1 cellular context compared by ENCODE assay signal in the genomic region with DNA sequence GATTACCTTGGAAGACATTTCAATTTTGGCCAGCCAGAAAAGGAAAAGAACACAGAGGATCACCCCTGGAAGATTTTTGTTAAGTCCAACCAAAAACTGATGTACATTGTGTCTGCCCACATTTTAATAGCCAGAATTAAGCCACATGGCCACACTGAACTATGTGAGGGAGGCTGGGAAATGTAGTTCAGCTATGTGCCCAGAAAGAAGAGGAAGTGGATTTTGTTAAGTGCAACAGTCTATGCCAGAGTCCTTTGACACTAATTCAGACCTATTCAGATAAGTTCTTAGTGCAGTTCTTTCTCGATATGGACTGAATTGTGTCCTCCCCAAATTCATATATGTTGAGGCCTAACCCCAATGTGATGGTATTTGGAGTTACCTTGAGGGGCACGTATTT.
A peak's percentile ranks its signal among the peaks of the same experiment; 100 is the strongest.
TF ChIP-seq lines count a peak whose summit lies in the region.

No MANE protein-coding gene starts in this region.

TF ChIP-seq in GM12878, 131 proteins besides CTCF, POLR2A, EP300 and RAD21:
- no peak for TF ChIP-seq YBX1 (IDR thresholded peaks at IDR 0.05)
- no peak for TF ChIP-seq MTA3 (IDR thresholded peaks at IDR 0.05; ENCODE audit: borderline replicate concordance, low read length)
- TF ChIP-seq HDAC2 (IDR thresholded peaks at IDR 0.05) = no peak
- TF ChIP-seq, protein P1, sequence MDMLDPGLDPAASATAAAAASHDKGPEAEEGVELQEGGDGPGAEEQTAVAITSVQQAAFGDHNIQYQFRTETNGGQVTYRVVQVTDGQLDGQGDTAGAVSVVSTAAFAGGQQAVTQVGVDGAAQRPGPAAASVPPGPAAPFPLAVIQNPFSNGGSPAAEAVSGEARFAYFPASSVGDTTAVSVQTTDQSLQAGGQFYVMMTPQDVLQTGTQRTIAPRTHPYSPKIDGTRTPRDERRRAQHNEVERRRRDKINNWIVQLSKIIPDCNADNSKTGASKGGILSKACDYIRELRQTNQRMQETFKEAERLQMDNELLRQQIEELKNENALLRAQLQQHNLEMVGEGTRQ (IDR thresholded peaks at IDR 0.05; ENCODE audit: borderline replicate concordance, low read depth, low read length) = no peak
- TF ChIP-seq, protein P2, sequence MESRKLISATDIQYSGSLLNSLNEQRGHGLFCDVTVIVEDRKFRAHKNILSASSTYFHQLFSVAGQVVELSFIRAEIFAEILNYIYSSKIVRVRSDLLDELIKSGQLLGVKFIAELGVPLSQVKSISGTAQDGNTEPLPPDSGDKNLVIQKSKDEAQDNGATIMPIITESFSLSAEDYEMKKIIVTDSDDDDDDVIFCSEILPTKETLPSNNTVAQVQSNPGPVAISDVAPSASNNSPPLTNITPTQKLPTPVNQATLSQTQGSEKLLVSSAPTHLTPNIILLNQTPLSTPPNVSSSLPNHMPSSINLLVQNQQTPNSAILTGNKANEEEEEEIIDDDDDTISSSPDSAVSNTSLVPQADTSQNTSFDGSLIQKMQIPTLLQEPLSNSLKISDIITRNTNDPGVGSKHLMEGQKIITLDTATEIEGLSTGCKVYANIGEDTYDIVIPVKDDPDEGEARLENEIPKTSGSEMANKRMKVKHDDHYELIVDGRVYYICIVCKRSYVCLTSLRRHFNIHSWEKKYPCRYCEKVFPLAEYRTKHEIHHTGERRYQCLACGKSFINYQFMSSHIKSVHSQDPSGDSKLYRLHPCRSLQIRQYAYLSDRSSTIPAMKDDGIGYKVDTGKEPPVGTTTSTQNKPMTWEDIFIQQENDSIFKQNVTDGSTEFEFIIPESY (IDR thresholded peaks at IDR 0.05) = no peak
- no peak for TF ChIP-seq MYB (IDR thresholded peaks at IDR 0.05; ENCODE audit: borderline replicate concordance, low read depth, low read length)
- TF ChIP-seq HDGF (IDR thresholded peaks at IDR 0.05) = no peak
- no peak for TF ChIP-seq SIN3A (IDR thresholded peaks at IDR 0.05; ENCODE audit: low read depth, low read length)
- TF ChIP-seq, protein P3, sequence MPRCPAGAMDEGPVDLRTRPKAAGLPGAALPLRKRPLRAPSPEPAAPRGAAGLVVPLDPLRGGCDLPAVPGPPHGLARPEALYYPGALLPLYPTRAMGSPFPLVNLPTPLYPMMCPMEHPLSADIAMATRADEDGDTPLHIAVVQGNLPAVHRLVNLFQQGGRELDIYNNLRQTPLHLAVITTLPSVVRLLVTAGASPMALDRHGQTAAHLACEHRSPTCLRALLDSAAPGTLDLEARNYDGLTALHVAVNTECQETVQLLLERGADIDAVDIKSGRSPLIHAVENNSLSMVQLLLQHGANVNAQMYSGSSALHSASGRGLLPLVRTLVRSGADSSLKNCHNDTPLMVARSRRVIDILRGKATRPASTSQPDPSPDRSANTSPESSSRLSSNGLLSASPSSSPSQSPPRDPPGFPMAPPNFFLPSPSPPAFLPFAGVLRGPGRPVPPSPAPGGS (IDR thresholded peaks at IDR 0.05; ENCODE audit: borderline replicate concordance, insufficient read depth, low read depth, low read length, poor library complexity, severe bottlenecking) = no peak
- TF ChIP-seq TCF12 (IDR thresholded peaks at IDR 0.05; ENCODE audit: low read depth, low read length) = no peak
- peak; percentile 47; the same call in 1 of the 2 replicates for TF ChIP-seq HCFC1 (IDR thresholded peaks at IDR 0.05; ENCODE audit: low read length)
- no peak for TF ChIP-seq MEF2B (IDR thresholded peaks at IDR 0.05; ENCODE audit: partially characterized antibody, poor library complexity, severe bottlenecking)
- TF ChIP-seq SIX5 (IDR thresholded peaks at IDR 0.05; ENCODE audit: low read depth, low read length, severe bottlenecking) = peak; percentile 46
- TF ChIP-seq, protein P4, sequence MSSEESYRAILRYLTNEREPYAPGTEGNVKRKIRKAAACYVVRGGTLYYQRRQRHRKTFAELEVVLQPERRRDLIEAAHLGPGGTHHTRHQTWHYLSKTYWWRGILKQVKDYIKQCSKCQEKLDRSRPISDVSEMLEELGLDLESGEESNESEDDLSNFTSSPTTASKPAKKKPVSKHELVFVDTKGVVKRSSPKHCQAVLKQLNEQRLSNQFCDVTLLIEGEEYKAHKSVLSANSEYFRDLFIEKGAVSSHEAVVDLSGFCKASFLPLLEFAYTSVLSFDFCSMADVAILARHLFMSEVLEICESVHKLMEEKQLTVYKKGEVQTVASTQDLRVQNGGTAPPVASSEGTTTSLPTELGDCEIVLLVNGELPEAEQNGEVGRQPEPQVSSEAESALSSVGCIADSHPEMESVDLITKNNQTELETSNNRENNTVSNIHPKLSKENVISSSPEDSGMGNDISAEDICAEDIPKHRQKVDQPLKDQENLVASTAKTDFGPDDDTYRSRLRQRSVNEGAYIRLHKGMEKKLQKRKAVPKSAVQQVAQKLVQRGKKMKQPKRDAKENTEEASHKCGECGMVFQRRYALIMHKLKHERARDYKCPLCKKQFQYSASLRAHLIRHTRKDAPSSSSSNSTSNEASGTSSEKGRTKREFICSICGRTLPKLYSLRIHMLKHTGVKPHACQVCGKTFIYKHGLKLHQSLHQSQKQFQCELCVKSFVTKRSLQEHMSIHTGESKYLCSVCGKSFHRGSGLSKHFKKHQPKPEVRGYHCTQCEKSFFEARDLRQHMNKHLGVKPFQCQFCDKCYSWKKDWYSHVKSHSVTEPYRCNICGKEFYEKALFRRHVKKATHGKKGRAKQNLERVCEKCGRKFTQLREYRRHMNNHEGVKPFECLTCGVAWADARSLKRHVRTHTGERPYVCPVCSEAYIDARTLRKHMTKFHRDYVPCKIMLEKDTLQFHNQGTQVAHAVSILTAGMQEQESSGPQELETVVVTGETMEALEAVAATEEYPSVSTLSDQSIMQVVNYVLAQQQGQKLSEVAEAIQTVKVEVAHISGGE (CRISPR knock-in tag; IDR thresholded peaks at IDR 0.05) = no peak
- TF ChIP-seq SMARCA5 (IDR thresholded peaks at IDR 0.05) = no peak
- TF ChIP-seq SPI1 (IDR thresholded peaks at IDR 0.05; ENCODE audit: borderline replicate concordance, insufficient read depth, low read depth, low read length) = peak; percentile 77
TF ChIP-seq in GM12878: peak in this region for 3.
